In the genomic region with DNA sequence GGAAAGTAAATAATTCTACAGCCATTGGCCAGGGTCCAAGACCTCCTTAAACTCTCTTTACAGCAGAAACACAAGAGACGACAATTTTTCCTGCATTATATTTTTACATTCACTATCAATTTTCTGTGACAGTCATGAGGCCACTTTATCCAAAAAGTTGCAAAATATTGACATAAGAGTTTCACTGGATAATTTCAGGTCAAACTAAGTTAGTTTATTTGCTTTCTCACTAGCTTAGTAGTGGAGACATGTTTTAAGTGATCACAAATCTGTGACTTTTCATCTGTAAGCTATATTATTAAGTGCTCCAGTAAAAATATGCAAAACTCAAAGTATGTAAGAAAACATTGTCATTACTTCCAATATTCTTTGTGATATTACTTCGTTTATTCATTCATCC, we compare ENCODE assay signal across 2 cellular contexts.
A peak's percentile ranks its signal among the peaks of the same experiment; 100 is the strongest.
TF ChIP-seq lines count a peak whose summit lies in the region.

No MANE protein-coding gene starts in this region.

TF ChIP-seq in liver, 16 proteins besides CTCF, POLR2A, EP300 and RAD21 (continued from another document):
- TF ChIP-seq HNF4A (conservative IDR thresholded peaks at IDR 0.05) = peak; percentile 21
- peak; percentile 32 for TF ChIP-seq FOXA2 (IDR thresholded peaks at IDR 0.05)
- TF ChIP-seq, protein P1, sequence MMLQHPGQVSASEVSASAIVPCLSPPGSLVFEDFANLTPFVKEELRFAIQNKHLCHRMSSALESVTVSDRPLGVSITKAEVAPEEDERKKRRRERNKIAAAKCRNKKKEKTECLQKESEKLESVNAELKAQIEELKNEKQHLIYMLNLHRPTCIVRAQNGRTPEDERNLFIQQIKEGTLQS (IDR thresholded peaks at IDR 0.05) = no peak

TF ChIP-seq in HepG2, 621 proteins besides CTCF, POLR2A, EP300 and RAD21 (continued from another document):
- no peak for TF ChIP-seq KDM2A (CRISPR knock-in tag; IDR thresholded peaks at IDR 0.05; ENCODE audit: borderline replicate concordance, low read depth)
- TF ChIP-seq, protein P2, sequence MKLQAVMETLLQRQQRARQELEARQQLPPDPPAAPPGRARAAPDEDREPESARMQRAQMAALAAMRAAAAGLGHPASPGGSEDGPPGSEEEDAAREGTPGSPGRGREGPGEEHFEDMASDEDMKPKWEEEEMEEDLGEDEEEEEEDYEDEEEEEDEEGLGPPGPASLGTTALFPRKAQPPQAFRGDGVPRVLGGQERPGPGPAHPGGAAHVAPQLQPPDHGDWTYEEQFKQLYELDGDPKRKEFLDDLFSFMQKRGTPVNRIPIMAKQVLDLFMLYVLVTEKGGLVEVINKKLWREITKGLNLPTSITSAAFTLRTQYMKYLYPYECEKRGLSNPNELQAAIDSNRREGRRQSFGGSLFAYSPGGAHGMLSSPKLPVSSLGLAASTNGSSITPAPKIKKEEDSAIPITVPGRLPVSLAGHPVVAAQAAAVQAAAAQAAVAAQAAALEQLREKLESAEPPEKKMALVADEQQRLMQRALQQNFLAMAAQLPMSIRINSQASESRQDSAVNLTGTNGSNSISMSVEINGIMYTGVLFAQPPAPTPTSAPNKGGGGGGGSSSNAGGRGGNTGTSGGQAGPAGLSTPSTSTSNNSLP (IDR thresholded peaks at IDR 0.05; ENCODE audit: low read depth, low read length) = no peak
- TF ChIP-seq NRL (CRISPR knock-in tag; IDR thresholded peaks at IDR 0.05; ENCODE audit: borderline replicate concordance) = no peak
- no peak for TF ChIP-seq ZNF121 (CRISPR knock-in tag; IDR thresholded peaks at IDR 0.05)
- no peak for TF ChIP-seq CREM (IDR thresholded peaks at IDR 0.05)
- no peak for TF ChIP-seq CREM (CRISPR knock-in tag; IDR thresholded peaks at IDR 0.05)
- TF ChIP-seq, protein P3, sequence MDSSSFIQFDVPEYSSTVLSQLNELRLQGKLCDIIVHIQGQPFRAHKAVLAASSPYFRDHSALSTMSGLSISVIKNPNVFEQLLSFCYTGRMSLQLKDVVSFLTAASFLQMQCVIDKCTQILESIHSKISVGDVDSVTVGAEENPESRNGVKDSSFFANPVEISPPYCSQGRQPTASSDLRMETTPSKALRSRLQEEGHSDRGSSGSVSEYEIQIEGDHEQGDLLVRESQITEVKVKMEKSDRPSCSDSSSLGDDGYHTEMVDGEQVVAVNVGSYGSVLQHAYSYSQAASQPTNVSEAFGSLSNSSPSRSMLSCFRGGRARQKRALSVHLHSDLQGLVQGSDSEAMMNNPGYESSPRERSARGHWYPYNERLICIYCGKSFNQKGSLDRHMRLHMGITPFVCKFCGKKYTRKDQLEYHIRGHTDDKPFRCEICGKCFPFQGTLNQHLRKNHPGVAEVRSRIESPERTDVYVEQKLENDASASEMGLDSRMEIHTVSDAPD (CRISPR knock-in tag; IDR thresholded peaks at IDR 0.05) = no peak
- no peak for TF ChIP-seq RELA (CRISPR knock-in tag; IDR thresholded peaks at IDR 0.05)
- TF ChIP-seq, protein P4, sequence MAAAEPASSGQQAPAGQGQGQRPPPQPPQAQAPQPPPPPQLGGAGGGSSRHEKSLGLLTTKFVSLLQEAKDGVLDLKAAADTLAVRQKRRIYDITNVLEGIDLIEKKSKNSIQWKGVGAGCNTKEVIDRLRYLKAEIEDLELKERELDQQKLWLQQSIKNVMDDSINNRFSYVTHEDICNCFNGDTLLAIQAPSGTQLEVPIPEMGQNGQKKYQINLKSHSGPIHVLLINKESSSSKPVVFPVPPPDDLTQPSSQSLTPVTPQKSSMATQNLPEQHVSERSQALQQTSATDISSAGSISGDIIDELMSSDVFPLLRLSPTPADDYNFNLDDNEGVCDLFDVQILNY (CRISPR knock-in tag; conservative IDR thresholded peaks at IDR 0.05) = no peak
- TF ChIP-seq MLLT10 (CRISPR knock-in tag; IDR thresholded peaks at IDR 0.05) = no peak
- no peak for TF ChIP-seq CC2D1A (CRISPR knock-in tag; IDR thresholded peaks at IDR 0.05)
- TF ChIP-seq ZNF256 (CRISPR knock-in tag; conservative IDR thresholded peaks at IDR 0.05) = no peak
- no peak for TF ChIP-seq ZNF432 (CRISPR knock-in tag; IDR thresholded peaks at IDR 0.05; ENCODE audit: borderline replicate concordance)
